Comparison of ENCODE assay signal across 24 cellular contexts in the genomic region with DNA sequence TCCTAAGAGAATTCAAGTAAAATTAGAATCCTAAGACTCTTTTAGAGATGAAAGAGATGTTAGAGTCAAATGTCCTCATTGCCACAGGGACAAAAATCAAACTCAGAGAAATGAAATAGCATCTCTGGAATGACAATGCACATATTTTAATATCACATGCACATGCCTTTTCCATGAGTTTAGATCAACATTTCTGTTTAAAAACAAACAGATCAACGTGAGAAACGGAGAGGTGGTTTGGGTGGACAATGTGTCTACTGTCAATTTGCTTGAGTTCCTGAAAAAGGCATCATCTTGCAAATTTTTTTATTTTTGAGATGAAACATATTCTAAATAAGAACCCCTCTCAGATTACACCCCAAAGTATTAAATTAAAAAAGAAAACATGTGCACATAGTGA.
DNase-seq lines count a peak whose midpoint lies in the region; ATAC-seq and TF ChIP-seq lines count a peak whose summit lies in the region.
"Had no signal": no experiment of that assay in that cellular context is flagged by ENCODE, and none has a peak within 500 bp of the region (broad histone marks: within the 10 kb centered on the region; RNA-seq: fewer than 3 reads in every experiment).

No MANE protein-coding gene starts in this region.

- no peaks in the 10 kb centered on the region for H3K9me3 ChIP-seq in PC-3 (ENCODE audit: low read length)
- H3K9me3 ChIP-seq: tibial nerve had no signal

- peak overlapping the region; percentile 65 for H3K4me2 ChIP-seq in PC-3 (ENCODE audit: low read length)
- H3K4me2 ChIP-seq: neural progenitor cell had no signal

- H3K4me1 ChIP-seq in PC-3 (ENCODE audit: insufficient read depth, low read length) (peaks cover 39% of the 10 kb centered on the region), rectal smooth muscle tissue (ENCODE audit: control insufficient read depth, insufficient read depth, low read length) (peaks cover 17% of the 10 kb centered on the region)
- H3K4me1 ChIP-seq: tibial nerve had no signal

- H3F3A ChIP-seq in PC-3 (ENCODE audit: low read length, unreplicated experiment), result peaks cover 3% of the 10 kb centered on the region

- no peak overlapping the region for H3K27ac Mint-ChIP-seq in progenitor cell of endocrine pancreas
- H3K27ac Mint-ChIP-seq: activated B cell treated with CpG ODN at 0.5 μM for 24 hours; CD8-positive, alpha-beta memory T cell; neural progenitor cell had no signal

- H3K9ac ChIP-seq in PC-3 (ENCODE audit: low read length), result no peak overlapping the region
- H3K9ac ChIP-seq in rectal smooth muscle tissue (ENCODE audit: low read length), result no peak overlapping the region
- H3K9ac ChIP-seq: neural progenitor cell had no signal

- intact Hi-C loops in PC-3 (cut with micrococcal nuclease), result loop anchor here (1.0 to 2.0 kb wide), 3 partner anchors 42 to 174 kb away; no protein-coding TSS in a partner anchor

- CTCF ChIA-PET in PC-3 (lab: Charles Lee), result interaction anchor here (0.7 kb wide), 1 partner anchor 339 kb away, joined by 3 read pairs; no protein-coding TSS in a partner anchor

- no peaks in the 10 kb centered on the region for H3K27me3 Mint-ChIP-seq in progenitor cell of endocrine pancreas
- H3K27me3 Mint-ChIP-seq: activated B cell treated with CpG ODN at 0.5 μM for 24 hours; CD8-positive, alpha-beta memory T cell had no signal

- DNase-seq in ELR (ENCODE audit: low read depth) (peak; percentile 61), PC-3 (peak; percentile 72), fibroblast of gingiva (ENCODE audit: low read depth) (peak; percentile 86), ecto neural progenitor cell (ENCODE audit: low spot score) (no peak), NCI-H128 (lab: John Stamatoyannopoulos, UW; ENCODE audit: unreplicated experiment) (no peak), progenitor cell of endocrine pancreas (ENCODE audit: low spot score, unreplicated experiment) (no peak)
- DNase-seq: activated B cell treated with CpG ODN at 0.5 μM for 24 hours; activated naive CD4-positive, alpha-beta T cell treated with anti-CD3 and anti-CD28 coated beads, Interleukin-2, amount 50 U/mL, for 16 hours; aorta; CD8-positive, alpha-beta memory T cell; cerebellar nuclear complex; DMS153; effector CD8-positive, alpha-beta T cell; H7; Karpas-422; NCI-H1105; NCI-H2081 treated with DMSO at 0.1 percent for 48 hours; NCI-H82; Right ventricle myocardium superior; T1000 had no signal

- H3K79me2 ChIP-seq in PC-3 (ENCODE audit: low read length), result no peaks in the 10 kb centered on the region

- H3K36me3 ChIP-seq in PC-3 (ENCODE audit: low read depth, low read length) (no peaks in the 10 kb centered on the region), rectal smooth muscle tissue (ENCODE audit: control insufficient read depth, insufficient read depth, low read length) (no peaks in the 10 kb centered on the region)
- H3K36me3 ChIP-seq: neural progenitor cell, tibial nerve had no signal

- H3K9me2 ChIP-seq in PC-3 (replicated peaks; ENCODE audit: low read length), result no peaks in the 10 kb centered on the region

- peak; percentile 68 for ATAC-seq in PC-3

- no TSS peak for BruUV-seq in PC-3 (replicated peaks; lab: Mats Ljungman, UMichigan)

- no peak overlapping the region for H2AFZ ChIP-seq in PC-3 (ENCODE audit: low read length)
- H2AFZ ChIP-seq: neural progenitor cell had no signal

- POLR2A ChIA-PET in PC-3 (lab: Charles Lee; ENCODE audit: unreplicated experiment), result no interaction called here

- no peaks in the 10 kb centered on the region for H3K4me1 Mint-ChIP-seq in progenitor cell of endocrine pancreas (ENCODE audit: low read depth)
- H3K4me1 Mint-ChIP-seq: activated B cell treated with CpG ODN at 0.5 μM for 24 hours; CD8-positive, alpha-beta memory T cell had no signal

- H3K27ac ChIP-seq in PC-3 (ENCODE audit: low read length) (peak overlapping the region; percentile 69), rectal smooth muscle tissue (ENCODE audit: low read depth, low read length) (peak overlapping the region; percentile 12)
- H3K27ac ChIP-seq: neural progenitor cell, tibial nerve had no signal

- no peaks in the 10 kb centered on the region for H3K9me3 Mint-ChIP-seq in progenitor cell of endocrine pancreas (ENCODE audit: low read depth)
- H3K9me3 Mint-ChIP-seq: activated B cell treated with CpG ODN at 0.5 μM for 24 hours, neural progenitor cell had no signal

- H3K27me3 ChIP-seq in PC-3 (ENCODE audit: low read length), result no peaks in the 10 kb centered on the region
- no peaks in the 10 kb centered on the region for H3K27me3 ChIP-seq in rectal smooth muscle tissue (ENCODE audit: control insufficient read depth, insufficient read depth, low read length)
- H3K27me3 ChIP-seq: neural progenitor cell, tibial nerve had no signal

- H3K4me3 ChIP-seq in PC-3 (ENCODE audit: low read length) (0 out of 2 replicates have a peak overlapping the region, but pooled peaks have one; percentile 12), rectal smooth muscle tissue (ENCODE audit: low read length) (no peak overlapping the region)
- H3K4me3 ChIP-seq: lung, neural progenitor cell, tibial nerve had no signal

- H3K36me3 Mint-ChIP-seq in progenitor cell of endocrine pancreas (ENCODE audit: insufficient read depth), result no peaks in the 10 kb centered on the region
- H3K36me3 Mint-ChIP-seq: CD8-positive, alpha-beta memory T cell; neural progenitor cell had no signal

- TF ChIP-seq CTCF in PC-3 (conservative IDR thresholded peaks at IDR 0.05; ENCODE audit: low read depth, low read length) (no peak), progenitor cell of endocrine pancreas (IDR thresholded peaks at IDR 0.05; ENCODE audit: unreplicated experiment) (no peak)

- H4K20me1 ChIP-seq in PC-3 (ENCODE audit: low read length), result no peaks in the 10 kb centered on the region

- H3K4me3 Mint-ChIP-seq in progenitor cell of endocrine pancreas (ENCODE audit: low read depth), result no peak overlapping the region
- H3K4me3 Mint-ChIP-seq: activated B cell treated with CpG ODN at 0.5 μM for 24 hours; CD8-positive, alpha-beta memory T cell; neural progenitor cell had no signal

Comparison
In these comparisons a context has a peak if more than half of its experiments do, and no peak if none do; other contexts are left out.
1. DNase-seq: peak in ELR (single experiment), PC-3 (single experiment) and fibroblast of gingiva (single experiment); none in ecto neural progenitor cell (single experiment), NCI-H128 (single experiment) and progenitor cell of endocrine pancreas (single experiment).